ENCODE assay signal across 20 cellular contexts in the genomic region with DNA sequence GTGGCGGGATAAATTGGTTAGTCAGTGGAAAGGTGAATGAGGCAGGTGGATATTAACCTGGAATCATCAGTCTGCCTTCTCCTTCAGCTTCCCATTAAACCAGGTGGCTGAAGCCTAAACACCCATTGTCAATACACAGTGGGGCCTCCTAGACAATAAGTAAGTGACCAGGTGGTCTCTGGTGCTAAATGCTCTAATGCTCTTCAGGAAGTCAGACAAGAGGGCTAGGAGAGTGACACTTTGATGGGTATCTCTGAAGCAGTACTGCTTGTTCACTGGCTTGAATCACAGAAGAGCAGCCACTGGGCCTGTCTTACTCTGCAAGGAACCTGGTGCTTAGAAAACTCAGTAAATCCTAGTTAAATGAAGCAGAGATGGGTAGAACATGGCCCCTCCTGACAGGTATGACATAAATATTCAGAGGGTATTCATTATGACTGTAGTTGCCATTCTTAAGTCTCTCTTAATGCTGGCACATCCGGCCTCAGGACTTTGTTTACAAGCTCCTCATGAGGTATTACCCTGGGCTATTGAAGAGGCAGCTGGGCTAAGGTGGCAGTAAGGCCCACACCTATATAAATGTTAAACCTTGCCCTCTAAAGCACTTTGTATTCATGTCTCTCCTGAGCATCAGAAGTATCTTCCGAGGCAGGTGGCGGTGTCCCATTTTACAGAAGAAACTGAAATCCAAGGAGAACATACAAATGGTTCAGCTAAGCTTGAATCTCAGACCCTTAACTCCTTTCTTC.
DNase-seq lines count a peak whose midpoint lies in the region; ATAC-seq and TF ChIP-seq lines count a peak whose summit lies in the region.
"Had no signal": no experiment of that assay in that cellular context is flagged by ENCODE, and none has a peak within 500 bp of the region (broad histone marks: within the 10 kb centered on the region; RNA-seq: fewer than 3 reads in every experiment).

No MANE protein-coding gene starts in this region.

- peak; percentile 14 for ATAC-seq in activated B cell treated with CpG ODN at 0.5 μM for 24 hours (ENCODE audit: low read depth)
- peak in 1 of 2 donors; percentile 42 for ATAC-seq in naive thymus-derived CD8-positive, alpha-beta T cell
- ATAC-seq: foreskin keratinocyte, K562, Right ventricle myocardium inferior had no signal

- no peaks in the 10 kb centered on the region for H3K27me3 Mint-ChIP-seq in activated CD4-positive, alpha-beta memory T cell treated with anti-CD3 and anti-CD28 coated beads for 36 hours
- H3K27me3 Mint-ChIP-seq in activated CD4-positive, alpha-beta memory T cell treated with anti-CD3 and anti-CD28 coated beads, Interleukin-2, amount 10 ng/mL, durations not matched to agents 7 days and 5 days = no peaks in the 10 kb centered on the region
- H3K27me3 Mint-ChIP-seq in IgD-negative memory B cell (no peaks in the 10 kb centered on the region), activated B cell treated with CpG ODN at 0.5 μM for 24 hours (no peaks in the 10 kb centered on the region)
- H3K27me3 Mint-ChIP-seq in naive thymus-derived CD8-positive, alpha-beta T cell = no peaks in the 10 kb centered on the region

- POLR2A ChIA-PET in activated CD4-positive, alpha-beta memory T cell treated with anti-CD3 and anti-CD28 coated beads for 36 hours (lab: Charles Lee) = no interaction called here
- POLR2A ChIA-PET in activated CD4-positive, alpha-beta memory T cell treated with anti-CD3 and anti-CD28 coated beads, Interleukin-2, amount 10 ng/mL, durations not matched to agents 7 days and 5 days (lab: Charles Lee) = interaction anchor here (1.3 to 1.7 kb wide), 2 partner anchors 10 to 51 kb away, joined by 4 to 9 read pairs; no protein-coding TSS in a partner anchor
- POLR2A ChIA-PET in activated B cell treated with CpG ODN at 0.5 μM for 24 hours (lab: Charles Lee) = no interaction called here
- POLR2A ChIA-PET in naive thymus-derived CD8-positive, alpha-beta T cell (lab: Charles Lee) = no interaction called here

- no peak overlapping the region for H3K4me3 Mint-ChIP-seq in activated CD4-positive, alpha-beta memory T cell treated with anti-CD3 and anti-CD28 coated beads for 36 hours
- H3K4me3 Mint-ChIP-seq in activated CD4-positive, alpha-beta memory T cell treated with anti-CD3 and anti-CD28 coated beads, Interleukin-2, amount 10 ng/mL, durations not matched to agents 7 days and 5 days = no peak overlapping the region
- H3K4me3 Mint-ChIP-seq in IgD-negative memory B cell (no peak overlapping the region), activated B cell treated with CpG ODN at 0.5 μM for 24 hours (no peak overlapping the region)
- H3K4me3 Mint-ChIP-seq in naive thymus-derived CD8-positive, alpha-beta T cell = peak overlapping the region in 5 of 10 donors; percentile 11 to 62 (median 31)
- H3K4me3 Mint-ChIP-seq: activated T-helper 1 cell treated with anti-CD3 and anti-CD28 coated beads, Interleukin-12 subunit alpha, Interleukin-12 subunit beta, Interleukin-2, Interleukin-4 antibody, amounts not matched to agents 30 ng/mL and 10 ng/mL and 1 ng/mL, durations not matched to agents 14 hours and 24 hours and 36 hours had no signal

- H3K27me3 ChIP-seq in tibial artery = no peaks in the 10 kb centered on the region
- H3K27me3 ChIP-seq: foreskin keratinocyte had no signal

- H3K9me3 ChIP-seq in tibial artery = no peaks in the 10 kb centered on the region
- H3K9me3 ChIP-seq: prostate gland had no signal

- no peak overlapping the region for H3K27ac ChIP-seq in tibial artery
- H3K27ac ChIP-seq: foreskin keratinocyte, GM23248, prostate gland had no signal

- peak overlapping the region; percentile 65 for H3K27ac Mint-ChIP-seq in activated CD4-positive, alpha-beta memory T cell treated with anti-CD3 and anti-CD28 coated beads for 36 hours
- no peak overlapping the region for H3K27ac Mint-ChIP-seq in activated CD4-positive, alpha-beta memory T cell treated with anti-CD3 and anti-CD28 coated beads, Interleukin-2, amount 10 ng/mL, durations not matched to agents 7 days and 5 days
- H3K27ac Mint-ChIP-seq in IgD-negative memory B cell (peak overlapping the region in 2 of 3 donors; percentile 48 to 82), activated B cell treated with CpG ODN at 0.5 μM for 24 hours (peak overlapping the region; percentile 53)
- peak overlapping the region; percentile 52 to 92 (median 82) for H3K27ac Mint-ChIP-seq in naive thymus-derived CD8-positive, alpha-beta T cell
- H3K27ac Mint-ChIP-seq: activated T-helper 1 cell treated with anti-CD3 and anti-CD28 coated beads, Interleukin-12 subunit alpha, Interleukin-12 subunit beta, Interleukin-2, Interleukin-4 antibody, amounts not matched to agents 30 ng/mL and 10 ng/mL and 1 ng/mL, durations not matched to agents 14 hours and 24 hours and 36 hours had no signal

- TF ChIP-seq CTCF in activated B cell treated with CpG ODN at 0.5 μM for 24 hours (IDR thresholded peaks at IDR 0.05) = no peak
- TF ChIP-seq CTCF in tibial artery (IDR thresholded peaks at IDR 0.05) = no peak

- intact Hi-C loops in activated CD4-positive, alpha-beta memory T cell treated with anti-CD3 and anti-CD28 coated beads for 36 hours (cut with micrococcal nuclease) = loop anchor here (10.0 kb wide), 1 partner anchor 175 kb away; no protein-coding TSS in a partner anchor
- intact Hi-C loops in activated B cell treated with CpG ODN at 0.5 μM for 24 hours (cut with micrococcal nuclease) = no loop called here
- intact Hi-C loops in tibial artery (cut with DNase I; ENCODE audit: low total_unique reads) = no loop called here

- peaks cover 0 to 5% (median 0%) of the 10 kb centered on the region in 4 donors for H3K4me1 ChIP-seq in tibial artery
- H3K4me1 ChIP-seq: prostate gland had no signal

- H3K4me1 Mint-ChIP-seq in activated CD4-positive, alpha-beta memory T cell treated with anti-CD3 and anti-CD28 coated beads for 36 hours (ENCODE audit: low read depth) = peaks cover 75% of the 10 kb centered on the region
- H3K4me1 Mint-ChIP-seq in activated CD4-positive, alpha-beta memory T cell treated with anti-CD3 and anti-CD28 coated beads, Interleukin-2, amount 10 ng/mL, durations not matched to agents 7 days and 5 days = peaks cover 27% of the 10 kb centered on the region
- H3K4me1 Mint-ChIP-seq in IgD-negative memory B cell (peaks cover 5 to 40% (median 27%) of the 10 kb centered on the region in 3 donors), activated B cell treated with CpG ODN at 0.5 μM for 24 hours (peaks cover 68% of the 10 kb centered on the region)
- H3K4me1 Mint-ChIP-seq in naive thymus-derived CD8-positive, alpha-beta T cell = peaks cover 40 to 85% (median 80%) of the 10 kb centered on the region in 4 donors

- H3K36me3 ChIP-seq in tibial artery = no peaks in the 10 kb centered on the region
- H3K36me3 ChIP-seq: prostate gland had no signal

- no peak overlapping the region for H3K4me3 ChIP-seq in tibial artery
- H3K4me3 ChIP-seq: GM23248, K562, prostate gland, smooth muscle cell had no signal

- DNase-seq in activated CD4-positive, alpha-beta memory T cell treated with anti-CD3 and anti-CD28 coated beads for 36 hours = no peak
- DNase-seq in activated CD4-positive, alpha-beta memory T cell treated with anti-CD3 and anti-CD28 coated beads, Interleukin-2, amount 10 ng/mL, durations not matched to agents 7 days and 5 days = no peak
- DNase-seq in activated B cell treated with CpG ODN at 0.5 μM for 24 hours (no peak), NCI-H526 treated with DMSO at 0.1 percent for 48 hours (lab: John Stamatoyannopoulos, UW) (no peak), GOT3 (lab: John Stamatoyannopoulos, UW) (no peak), tibial artery (no peak)
- DNase-seq in naive thymus-derived CD8-positive, alpha-beta T cell = no peak
- DNase-seq: activated CD4-positive, CD25-positive, alpha-beta regulatory T cell treated with anti-CD3 and anti-CD28 coated beads, Interleukin-2, amount 50 U/mL, for 72 hours; Calu3; foreskin keratinocyte; GM23248; NCI-H2171 treated with DMSO at 0.1 percent for 48 hours; stimulated activated naive CD4-positive, alpha-beta T cell treated with Interleukin-2 at 50 U/mL for 16 hours; T-helper 2 cell had no signal

- CTCF ChIA-PET in activated CD4-positive, alpha-beta memory T cell treated with anti-CD3 and anti-CD28 coated beads for 36 hours (lab: Charles Lee) = interaction anchor here (1.5 kb wide), 1 partner anchor 9 kb away, joined by 4 read pairs; no protein-coding TSS in a partner anchor
- CTCF ChIA-PET in activated CD4-positive, alpha-beta memory T cell treated with anti-CD3 and anti-CD28 coated beads, Interleukin-2, amount 10 ng/mL, durations not matched to agents 7 days and 5 days (lab: Charles Lee) = no interaction called here
- CTCF ChIA-PET in activated B cell treated with CpG ODN at 0.5 μM for 24 hours (lab: Charles Lee) = interaction anchor here (1.6 kb wide), 1 partner anchor 9 kb away, joined by 3 read pairs; no protein-coding TSS in a partner anchor

- H3K36me3 Mint-ChIP-seq in activated CD4-positive, alpha-beta memory T cell treated with anti-CD3 and anti-CD28 coated beads for 36 hours = peaks cover 14% of the 10 kb centered on the region
- peaks cover 33% of the 10 kb centered on the region for H3K36me3 Mint-ChIP-seq in activated CD4-positive, alpha-beta memory T cell treated with anti-CD3 and anti-CD28 coated beads, Interleukin-2, amount 10 ng/mL, durations not matched to agents 7 days and 5 days (ENCODE audit: low read depth)
- H3K36me3 Mint-ChIP-seq in IgD-negative memory B cell (peaks cover 6% of the 10 kb centered on the region), activated B cell treated with CpG ODN at 0.5 μM for 24 hours (ENCODE audit: low read depth) (peaks cover 35% of the 10 kb centered on the region)
- H3K36me3 Mint-ChIP-seq in naive thymus-derived CD8-positive, alpha-beta T cell = peaks cover 6 to 39% (median 19%) of the 10 kb centered on the region in 3 donors

- H3K9me3 Mint-ChIP-seq in activated CD4-positive, alpha-beta memory T cell treated with anti-CD3 and anti-CD28 coated beads for 36 hours = no peaks in the 10 kb centered on the region
- H3K9me3 Mint-ChIP-seq in activated CD4-positive, alpha-beta memory T cell treated with anti-CD3 and anti-CD28 coated beads, Interleukin-2, amount 10 ng/mL, durations not matched to agents 7 days and 5 days = no peaks in the 10 kb centered on the region
- H3K9me3 Mint-ChIP-seq in IgD-negative memory B cell (no peaks in the 10 kb centered on the region), activated B cell treated with CpG ODN at 0.5 μM for 24 hours (no peaks in the 10 kb centered on the region)
- H3K9me3 Mint-ChIP-seq in naive thymus-derived CD8-positive, alpha-beta T cell = peaks cover 0 to 3% (median 0%) of the 10 kb centered on the region in 9 donors
- H3K9me3 Mint-ChIP-seq: activated T-helper 1 cell treated with anti-CD3 and anti-CD28 coated beads, Interleukin-12 subunit alpha, Interleukin-12 subunit beta, Interleukin-2, Interleukin-4 antibody, amounts not matched to agents 30 ng/mL and 10 ng/mL and 1 ng/mL, durations not matched to agents 14 hours and 24 hours and 36 hours had no signal
